Comparison of ENCODE assay signal across 1 cellular context in genomic region chr19:45098521-45099464, GRCh38.
TF ChIP-seq lines count a peak whose summit lies in the region.

No MANE protein-coding gene starts in this region.

TF ChIP-seq in H1, 55 proteins besides CTCF, POLR2A, EP300 and RAD21:
- TF ChIP-seq HDAC2 (IDR thresholded peaks at IDR 0.05; ENCODE audit: borderline replicate concordance in 1 of 2, low read depth in 2 of 2, low read length in 2 of 2) (no peak), CEBPB (IDR thresholded peaks at IDR 0.05; ENCODE audit: low read depth, low read length) (no peak), TEAD4 (IDR thresholded peaks at IDR 0.05; ENCODE audit: low read depth, low read length) (no peak), SRF (IDR thresholded peaks at IDR 0.05; ENCODE audit: low read depth, low read length) (no peak), SP2 (IDR thresholded peaks at IDR 0.05; ENCODE audit: low read length) (no peak), RBBP5 (IDR thresholded peaks at IDR 0.05; ENCODE audit: borderline replicate concordance, low read depth, low read length) (no peak), TCF12 (IDR thresholded peaks at IDR 0.05; ENCODE audit: low read depth, low read length) (no peak), ATF2 (IDR thresholded peaks at IDR 0.05; ENCODE audit: low read length) (no peak), SP1 (IDR thresholded peaks at IDR 0.05; ENCODE audit: low read depth, low read length) (no peak), EGR1 (IDR thresholded peaks at IDR 0.05; ENCODE audit: borderline replicate concordance, low read depth, low read length) (no peak)
